In the genomic region with DNA sequence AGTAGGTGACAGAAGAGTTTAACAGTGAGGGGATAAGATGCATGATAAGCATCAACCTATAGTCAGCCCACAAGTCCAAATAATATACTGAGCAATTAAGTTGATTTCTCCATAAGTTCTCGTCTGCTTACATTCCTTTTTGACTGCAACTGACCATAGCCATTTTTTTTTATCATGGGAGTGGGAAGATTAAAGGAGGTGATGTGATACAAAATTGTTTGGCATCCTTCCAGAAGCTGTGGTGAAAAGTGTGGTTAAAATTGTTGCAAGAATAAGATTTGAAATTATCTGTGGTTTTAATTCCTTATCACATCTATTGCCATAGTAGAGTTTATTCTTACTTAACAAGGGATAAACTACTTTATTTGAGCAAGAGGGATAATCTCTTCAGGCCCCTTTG, we compare ENCODE assay signal across 18 cellular contexts. TPM values are rescaled to one million over a fixed set of nuclear protein-coding genes. Genes with fewer than 3 reads are reported as not detected.
DNase-seq lines count a peak whose midpoint lies in the region; TF ChIP-seq lines count a peak whose summit lies in the region.
"Had no signal": no experiment of that assay in that cellular context is flagged by ENCODE, and none has a peak within 500 bp of the region (broad histone marks: within the 10 kb centered on the region; RNA-seq: fewer than 3 reads in every experiment).

No MANE protein-coding gene starts in this region.

- peak; percentile 41 for DNase-seq in AG09309 (ENCODE audit: low read depth)
- DNase-seq in GM23248, result peak; percentile 3
- no peak for DNase-seq in activated T-helper 1 cell treated with anti-CD3 and anti-CD28 coated beads, Interleukin-12 subunit alpha, Interleukin-12 subunit beta, Interleukin-2, Interleukin-4 antibody, amounts not matched to agents 30 ng/mL and 10 ng/mL and 1 ng/mL, durations not matched to agents 14 hours and 24 hours and 36 hours (ENCODE audit: low spot score)
- peak; percentile 93 for DNase-seq in fibroblast of villous mesenchyme (ENCODE audit: low read depth)
- DNase-seq in dedifferentiated amniotic fluid mesenchymal stem cell (ENCODE audit: extremely low spot score), result no peak
- no peak for DNase-seq in DMS79 (lab: John Stamatoyannopoulos, UW)
- no peak for DNase-seq in NCI-H524 (lab: John Stamatoyannopoulos, UW)
- DNase-seq in Peyer's patch, result no peak
- DNase-seq: activated B cell treated with CpG ODN at 0.5 μM for 24 hours; activated effector memory CD4-positive, alpha-beta T cell treated with Interleukin-2 at 50 U/mL for 16 hours; anterior cingulate cortex; midbrain; occipital lobe; small intestine; stimulated activated naive CD4-positive, alpha-beta T cell; SW 1271 had no signal

- H3K4me3 ChIP-seq in AG09309 (ENCODE audit: control insufficient read depth, low read depth, low read length), result no peak overlapping the region
- H3K4me3 ChIP-seq in GM23248, result no peak overlapping the region
- H3K4me3 ChIP-seq in fibroblast of villous mesenchyme (ENCODE audit: low read depth, low read length), result no peak overlapping the region
- H3K4me3 ChIP-seq in Peyer's patch, result no peak overlapping the region

- no peaks in the 10 kb centered on the region for H3K36me3 ChIP-seq in GM23248 (ENCODE audit: low read depth)
- no peaks in the 10 kb centered on the region for H3K36me3 ChIP-seq in Peyer's patch

- intact Hi-C loops in activated T-helper 1 cell treated with anti-CD3 and anti-CD28 coated beads, Interleukin-12 subunit alpha, Interleukin-12 subunit beta, Interleukin-2, Interleukin-4 antibody, amounts not matched to agents 30 ng/mL and 10 ng/mL and 1 ng/mL, durations not matched to agents 14 hours and 24 hours and 36 hours (cut with micrococcal nuclease), result no loop called here

- peaks cover 25% of the 10 kb centered on the region for H3K4me1 Mint-ChIP-seq in activated T-helper 1 cell treated with anti-CD3 and anti-CD28 coated beads, Interleukin-12 subunit alpha, Interleukin-12 subunit beta, Interleukin-2, Interleukin-4 antibody, amounts not matched to agents 30 ng/mL and 10 ng/mL and 1 ng/mL, durations not matched to agents 14 hours and 24 hours and 36 hours (ENCODE audit: low read depth)

- H3K9me3 Mint-ChIP-seq in activated T-helper 1 cell treated with anti-CD3 and anti-CD28 coated beads, Interleukin-12 subunit alpha, Interleukin-12 subunit beta, Interleukin-2, Interleukin-4 antibody, amounts not matched to agents 30 ng/mL and 10 ng/mL and 1 ng/mL, durations not matched to agents 14 hours and 24 hours and 36 hours, result no peaks in the 10 kb centered on the region
- H3K9me3 Mint-ChIP-seq: activated B cell treated with CpG ODN at 0.5 μM for 24 hours; dendritic cell treated with granulocyte-macrophage colony-stimulating factor and Interleukin-4, amounts not matched to agents 40 ng/mL and 50 ng/mL, for 4 days had no signal

- H3K27me3 ChIP-seq in GM23248 (replicated peaks; ENCODE audit: insufficient read depth) (no peaks in the 10 kb centered on the region), Peyer's patch (no peaks in the 10 kb centered on the region)

- no peak for TF ChIP-seq POLR2A in Peyer's patch (IDR thresholded peaks at IDR 0.05)

- H2AFZ ChIP-seq in GM23248, result no peak overlapping the region

- H3K27ac Mint-ChIP-seq in activated T-helper 1 cell treated with anti-CD3 and anti-CD28 coated beads, Interleukin-12 subunit alpha, Interleukin-12 subunit beta, Interleukin-2, Interleukin-4 antibody, amounts not matched to agents 30 ng/mL and 10 ng/mL and 1 ng/mL, durations not matched to agents 14 hours and 24 hours and 36 hours, result peak overlapping the region; percentile 6
- H3K27ac Mint-ChIP-seq: activated B cell treated with CpG ODN at 0.5 μM for 24 hours; dendritic cell treated with granulocyte-macrophage colony-stimulating factor and Interleukin-4, amounts not matched to agents 40 ng/mL and 50 ng/mL, for 4 days had no signal

- no peak overlapping the region for H3K4me2 ChIP-seq in GM23248 (ENCODE audit: unreplicated experiment)

- no peaks in the 10 kb centered on the region for H3K4me1 ChIP-seq in GM23248 (ENCODE audit: insufficient read depth)
- H3K4me1 ChIP-seq in Peyer's patch, result peaks cover 0 to 21% (median 0%) of the 10 kb centered on the region in 4 donors

- H3K9ac ChIP-seq in GM23248, result no peak overlapping the region

- no peaks in the 10 kb centered on the region for H4K20me1 ChIP-seq in GM23248 (ENCODE audit: insufficient read depth)

- H3K9me2 ChIP-seq in GM23248 (ENCODE audit: insufficient read depth), result no peaks in the 10 kb centered on the region

- TF ChIP-seq CTCF in AG09309 (IDR thresholded peaks at IDR 0.05; ENCODE audit: control insufficient read depth, insufficient read depth, low read depth, low read length, missing control alignments) (no peak), fibroblast of villous mesenchyme (IDR thresholded peaks at IDR 0.05; ENCODE audit: insufficient read depth, low read depth, low read length) (no peak), Peyer's patch (IDR thresholded peaks at IDR 0.05) (no peak)

- H3K9me3 ChIP-seq in GM23248 (ENCODE audit: low read depth) (no peaks in the 10 kb centered on the region), Peyer's patch (no peaks in the 10 kb centered on the region)

- in situ Hi-C loops in GM23248 (cut with MboI), result no loop called here

- no peaks in the 10 kb centered on the region for H3K36me3 Mint-ChIP-seq in activated T-helper 1 cell treated with anti-CD3 and anti-CD28 coated beads, Interleukin-12 subunit alpha, Interleukin-12 subunit beta, Interleukin-2, Interleukin-4 antibody, amounts not matched to agents 30 ng/mL and 10 ng/mL and 1 ng/mL, durations not matched to agents 14 hours and 24 hours and 36 hours (ENCODE audit: low read depth)

- no peak overlapping the region for H3K4me3 Mint-ChIP-seq in activated T-helper 1 cell treated with anti-CD3 and anti-CD28 coated beads, Interleukin-12 subunit alpha, Interleukin-12 subunit beta, Interleukin-2, Interleukin-4 antibody, amounts not matched to agents 30 ng/mL and 10 ng/mL and 1 ng/mL, durations not matched to agents 14 hours and 24 hours and 36 hours
- H3K4me3 Mint-ChIP-seq: activated B cell treated with CpG ODN at 0.5 μM for 24 hours; dendritic cell treated with granulocyte-macrophage colony-stimulating factor and Interleukin-4, amounts not matched to agents 40 ng/mL and 50 ng/mL, for 4 days had no signal

- H3K27me3 Mint-ChIP-seq in activated T-helper 1 cell treated with anti-CD3 and anti-CD28 coated beads, Interleukin-12 subunit alpha, Interleukin-12 subunit beta, Interleukin-2, Interleukin-4 antibody, amounts not matched to agents 30 ng/mL and 10 ng/mL and 1 ng/mL, durations not matched to agents 14 hours and 24 hours and 36 hours (ENCODE audit: insufficient read depth), result no peaks in the 10 kb centered on the region
- H3K27me3 Mint-ChIP-seq: activated B cell treated with CpG ODN at 0.5 μM for 24 hours; dendritic cell treated with granulocyte-macrophage colony-stimulating factor and Interleukin-4, amounts not matched to agents 40 ng/mL and 50 ng/mL, for 4 days had no signal

- no peaks in the 10 kb centered on the region for H3F3A ChIP-seq in GM23248 (ENCODE audit: insufficient read depth)

- H3K27ac ChIP-seq in GM23248 (no peak overlapping the region), Peyer's patch (peak overlapping the region in 2 of 4 donors; percentile 77 to 84)
- H3K27ac ChIP-seq: RWPE1 had no signal

- WGBS in GM23248 (ENCODE audit: low coverage in 1 of 2, low lambda C conversion rate in 2 of 2, missing lambda C conversion rate in 2 of 2), 2 experiments, result 86 to 92% methylated on average over 1 of the region's 1 CpG

- no peaks in the 10 kb centered on the region for H3K79me2 ChIP-seq in GM23248 (ENCODE audit: insufficient read depth)

RNA-seq across cellular contexts. Expression of a gene that starts 50.6 kb away (rescaled TPM):
- 6.7 and 8.0 TPM in 2 replicates for total RNA-seq in GM23248 (2014; rRNA removed; shearing (Covaris generic))
- polyA plus RNA-seq in GM23248 (2016; fragmentation: Nextera tagmentation; extraction: Ambion mirVana), result 8.7 and 8.8 TPM in 2 replicates
- total RNA-seq in activated T-helper 1 cell treated with anti-CD3 and anti-CD28 coated beads, Interleukin-12 subunit alpha, Interleukin-12 subunit beta, Interleukin-2, Interleukin-4 antibody, amounts not matched to agents 30 ng/mL and 10 ng/mL and 1 ng/mL, durations not matched to agents 14 hours and 24 hours and 36 hours, result 15.9 and 17.2 TPM in 2 replicates
- total RNA-seq in fibroblast of villous mesenchyme, result 10.0 and 11.2 TPM in 2 replicates
- total RNA-seq in Peyer's patch, result 10 to 100 TPM in 3 of 4 donors, 1 to 10 TPM in 1; 9.2 to 24.2 (median 14.8) TPM

RNA-seq across cellular contexts. Expression of a gene that starts 51.1 kb away (rescaled TPM):
- total RNA-seq in GM23248 (2014; rRNA removed; shearing (Covaris generic)), result 13.8 and 19.9 TPM in 2 replicates
- polyA plus RNA-seq in GM23248 (2016; fragmentation: Nextera tagmentation; extraction: Ambion mirVana), result 20.8 and 21.0 TPM in 2 replicates
- total RNA-seq in activated T-helper 1 cell treated with anti-CD3 and anti-CD28 coated beads, Interleukin-12 subunit alpha, Interleukin-12 subunit beta, Interleukin-2, Interleukin-4 antibody, amounts not matched to agents 30 ng/mL and 10 ng/mL and 1 ng/mL, durations not matched to agents 14 hours and 24 hours and 36 hours, result 10.8 and 11.0 TPM in 2 replicates
- total RNA-seq in fibroblast of villous mesenchyme (10.6 and 16.0 TPM in 2 replicates), Peyer's patch (10 to 100 TPM in 3 of 4 donors, 1 to 10 TPM in 1; 9.1 to 67.8 (median 50.4) TPM)

Comparison
In these comparisons a context has a peak if more than half of its experiments do, and no peak if none do; other contexts are left out.
1. DNase-seq: peak in AG09309 (single experiment), GM23248 (single experiment) and fibroblast of villous mesenchyme (single experiment); none in activated T-helper 1 cell treated with anti-CD3 and anti-CD28 coated beads, Interleukin-12 subunit alpha, Interleukin-12 subunit beta, Interleukin-2, Interleukin-4 antibody, amounts not matched to agents 30 ng/mL and 10 ng/mL and 1 ng/mL, durations not matched to agents 14 hours and 24 hours and 36 hours (single experiment), dedifferentiated amniotic fluid mesenchymal stem cell (single experiment), DMS79 (single experiment), NCI-H524 (0 of 2) and Peyer's patch (0 of 3).